In the genomic region with DNA sequence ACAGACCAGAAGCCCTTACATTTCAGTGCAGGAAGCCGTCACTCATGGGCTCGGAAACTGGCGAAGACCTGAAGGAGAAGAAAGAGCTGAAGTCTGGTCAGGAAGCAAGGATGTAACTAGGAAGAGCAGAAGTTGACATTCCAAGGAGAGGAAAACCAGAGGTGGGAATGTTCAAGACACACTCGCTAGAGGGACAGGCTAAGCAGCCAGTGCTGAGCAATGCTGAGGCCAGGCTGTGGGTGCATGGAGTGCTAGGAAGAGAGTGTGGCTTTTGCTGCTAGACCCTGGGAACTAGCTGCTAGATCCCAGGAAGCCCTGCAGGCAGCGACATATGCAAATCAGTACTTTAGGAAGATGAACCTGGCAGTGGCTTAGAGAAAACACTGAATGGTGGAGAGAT, we compare ENCODE assay signal across 18 cellular contexts. TPM values are rescaled to one million over a fixed set of nuclear protein-coding genes. Genes with fewer than 3 reads are reported as not detected.
A peak's percentile ranks its signal among the peaks of the same experiment; 100 is the strongest.
DNase-seq lines count a peak whose midpoint lies in the region; ATAC-seq and TF ChIP-seq lines count a peak whose summit lies in the region.
"Had no signal": no experiment of that assay in that cellular context is flagged by ENCODE, and none has a peak within 500 bp of the region (broad histone marks: within the 10 kb centered on the region; RNA-seq: fewer than 3 reads in every experiment).

No MANE protein-coding gene starts in this region.

- H3K4me1 Mint-ChIP-seq in naive thymus-derived CD4-positive, alpha-beta T cell = peaks cover 0 to 7% (median 6%) of the 10 kb centered on the region in 7 donors

- no peak for TF ChIP-seq RAD21 in SK-N-SH (IDR thresholded peaks at IDR 0.05; ENCODE audit: low read length)

- H3K27ac Mint-ChIP-seq in naive thymus-derived CD4-positive, alpha-beta T cell = no peak overlapping the region

- no peak overlapping the region for H3K4me3 ChIP-seq in naive thymus-derived CD4-positive, alpha-beta T cell (ENCODE audit: low read length)
- H3K4me3 ChIP-seq in SK-N-SH (ENCODE audit: low read depth in 2 of 2, low read length in 1 of 2) = no peak overlapping the region
- no peak overlapping the region for H3K4me3 ChIP-seq in suprapubic skin

- in situ Hi-C loops in G401 (cut with HindIII; ENCODE audit: low sequenced_read_pairs) = no loop called here

- H3K27me3 ChIP-seq in foreskin keratinocyte = no peaks in the 10 kb centered on the region
- no peaks in the 10 kb centered on the region for H3K27me3 ChIP-seq in naive thymus-derived CD4-positive, alpha-beta T cell (ENCODE audit: control insufficient read depth in 2 of 2, insufficient read depth in 2 of 2, low read length in 2 of 2)
- peaks cover 33% of the 10 kb centered on the region for H3K27me3 ChIP-seq in SK-N-SH (ENCODE audit: insufficient read depth)
- H3K27me3 ChIP-seq in suprapubic skin = no peaks in the 10 kb centered on the region

- 11% methylated on average over 5 of the region's 5 CpGs for WGBS in SK-N-SH (ENCODE audit: low lambda C conversion rate)
- WGBS in suprapubic skin = 28% methylated on average over 5 of the region's 5 CpGs

- H3K36me3 ChIP-seq in naive thymus-derived CD4-positive, alpha-beta T cell (ENCODE audit: control insufficient read depth in 2 of 3, insufficient read depth in 3 of 3, low read length in 3 of 3) = no peaks in the 10 kb centered on the region
- H3K36me3 ChIP-seq in SK-N-SH (replicated peaks in 1 of 2; ENCODE audit: control insufficient read depth in 1 of 2, insufficient read depth in 2 of 2, low read length in 1 of 2) = no peaks in the 10 kb centered on the region
- H3K36me3 ChIP-seq in suprapubic skin = no peaks in the 10 kb centered on the region

- TF ChIP-seq CTCF in foreskin keratinocyte (conservative IDR thresholded peaks at IDR 0.05) (no peak), SK-N-SH (IDR thresholded peaks at IDR 0.05) (no peak), suprapubic skin (IDR thresholded peaks at IDR 0.05) (no peak)

- TF ChIP-seq EP300 in SK-N-SH (IDR thresholded peaks at IDR 0.05; ENCODE audit: borderline replicate concordance in 1 of 2, low read depth in 1 of 2, low read length in 1 of 2) = no peak
- no peak for TF ChIP-seq EP300 in suprapubic skin (IDR thresholded peaks at IDR 0.05)

- H3K4me2 ChIP-seq in SK-N-SH = no peak overlapping the region

- no peaks in the 10 kb centered on the region for H4K20me1 ChIP-seq in SK-N-SH (ENCODE audit: insufficient read depth)

- intact Hi-C loops in naive thymus-derived CD4-positive, alpha-beta T cell (cut with micrococcal nuclease) = no loop called here

- no peak overlapping the region for H3K9ac ChIP-seq in SK-N-SH

- peak; percentile 28 for ATAC-seq in foreskin keratinocyte
- peak; percentile 18 for ATAC-seq in naive thymus-derived CD4-positive, alpha-beta T cell

- CTCF ChIA-PET in naive thymus-derived CD4-positive, alpha-beta T cell (lab: Charles Lee) = no interaction called here
- CTCF ChIA-PET in SK-N-SH (lab: Yijun Ruan, JAX) = interaction anchor here (1.4 kb wide), 1 partner anchor 16 kb away, joined by 5 read pairs; no protein-coding TSS in a partner anchor

- H3F3A ChIP-seq in SK-N-SH (replicated peaks; ENCODE audit: insufficient read depth) = peaks cover 5% of the 10 kb centered on the region

- POLR2A ChIA-PET in naive thymus-derived CD4-positive, alpha-beta T cell (lab: Charles Lee) = no interaction called here
- POLR2A ChIA-PET in SK-N-SH (lab: Yijun Ruan, JAX) = no interaction called here

- H3K27ac ChIP-seq in foreskin keratinocyte (no peak overlapping the region), SK-N-SH (ENCODE audit: low read depth in 2 of 2, low read length in 1 of 2) (no peak overlapping the region), suprapubic skin (no peak overlapping the region)
- H3K27ac ChIP-seq in naive thymus-derived CD4-positive, alpha-beta T cell (ENCODE audit: low read depth, low read length) = no peak overlapping the region
- H3K27ac ChIP-seq: C4-2B had no signal

- H3K36me3 Mint-ChIP-seq in naive thymus-derived CD4-positive, alpha-beta T cell = no peaks in the 10 kb centered on the region

- DNase-seq in G401 (ENCODE audit: low spot score) (peak; percentile 47), NCI-H1048 (lab: John Stamatoyannopoulos, UW) (peak; percentile 9), foreskin keratinocyte (no peak), nucleus accumbens (lab: John Stamatoyannopoulos, UW) (no peak), SK-N-SH (no peak), suprapubic skin (ENCODE audit: low spot score in 2 of 2) (no peak)
- no peak for DNase-seq in naive thymus-derived CD4-positive, alpha-beta T cell
- DNase-seq in activated CD4-positive, alpha-beta T cell treated with anti-CD3 and anti-CD28 coated beads for 1 hour = no peak
- DNase-seq: Calu3, DMS79 treated with DMSO at 0.1 percent for 48 hours, GF-D8, NCI-H1436 treated with DMSO at 0.1 percent for 48 hours, NCI-H2081 treated with DMSO at 0.1 percent for 48 hours, NCI-H524 had no signal

- no peak overlapping the region for H2AFZ ChIP-seq in SK-N-SH (ENCODE audit: low read depth)

- no peaks in the 10 kb centered on the region for H3K9me2 ChIP-seq in SK-N-SH

- H3K79me2 ChIP-seq in SK-N-SH (ENCODE audit: insufficient read depth) = no peaks in the 10 kb centered on the region

- no peak for TF ChIP-seq POLR2A in suprapubic skin (IDR thresholded peaks at IDR 0.05)

- H3K4me1 ChIP-seq in foreskin keratinocyte (no peaks in the 10 kb centered on the region), SK-N-SH (ENCODE audit: control insufficient read depth in 1 of 2, insufficient read depth in 2 of 2, low read depth in 1 of 2, low read length in 1 of 2) (no peaks in the 10 kb centered on the region), suprapubic skin (peaks cover 3% of the 10 kb centered on the region)
- H3K4me1 ChIP-seq in naive thymus-derived CD4-positive, alpha-beta T cell (ENCODE audit: control insufficient read depth in 2 of 2, insufficient read depth in 2 of 2, low read length in 2 of 2) = no peaks in the 10 kb centered on the region

- H3K4me3 Mint-ChIP-seq in naive thymus-derived CD4-positive, alpha-beta T cell = no peak overlapping the region

- H3K9me3 Mint-ChIP-seq in naive thymus-derived CD4-positive, alpha-beta T cell = no peaks in the 10 kb centered on the region

- peaks cover 0 to 6% (median 0%) of the 10 kb centered on the region in 5 donors for H3K27me3 Mint-ChIP-seq in naive thymus-derived CD4-positive, alpha-beta T cell

- no peaks in the 10 kb centered on the region for H3K9me3 ChIP-seq in naive thymus-derived CD4-positive, alpha-beta T cell (ENCODE audit: control insufficient read depth in 2 of 3, low read length in 3 of 3)
- H3K9me3 ChIP-seq in SK-N-SH = no peaks in the 10 kb centered on the region
- H3K9me3 ChIP-seq in suprapubic skin = no peaks in the 10 kb centered on the region

TF ChIP-seq in SK-N-SH, 30 proteins besides CTCF, POLR2A, EP300 and RAD21:
- TF ChIP-seq TEAD4 (IDR thresholded peaks at IDR 0.05; ENCODE audit: borderline replicate concordance, insufficient read depth) = no peak
- TF ChIP-seq SIN3A (IDR thresholded peaks at IDR 0.05; ENCODE audit: borderline replicate concordance, low read depth, low read length) = no peak
- TF ChIP-seq FOSL2 (IDR thresholded peaks at IDR 0.05; ENCODE audit: borderline replicate concordance, low read depth) = no peak
- no peak for TF ChIP-seq CHD2 (IDR thresholded peaks at IDR 0.05; ENCODE audit: low read length, partially characterized antibody)
- TF ChIP-seq IRF3 (IDR thresholded peaks at IDR 0.05; ENCODE audit: low read depth, low read length) = no peak
- TF ChIP-seq, protein P1, sequence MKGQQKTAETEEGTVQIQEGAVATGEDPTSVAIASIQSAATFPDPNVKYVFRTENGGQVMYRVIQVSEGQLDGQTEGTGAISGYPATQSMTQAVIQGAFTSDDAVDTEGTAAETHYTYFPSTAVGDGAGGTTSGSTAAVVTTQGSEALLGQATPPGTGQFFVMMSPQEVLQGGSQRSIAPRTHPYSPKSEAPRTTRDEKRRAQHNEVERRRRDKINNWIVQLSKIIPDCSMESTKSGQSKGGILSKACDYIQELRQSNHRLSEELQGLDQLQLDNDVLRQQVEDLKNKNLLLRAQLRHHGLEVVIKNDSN (IDR thresholded peaks at IDR 0.05; ENCODE audit: borderline replicate concordance, low read depth) = no peak
- no peak for TF ChIP-seq NFIC (IDR thresholded peaks at IDR 0.05; ENCODE audit: borderline replicate concordance)
- TF ChIP-seq, protein P2, sequence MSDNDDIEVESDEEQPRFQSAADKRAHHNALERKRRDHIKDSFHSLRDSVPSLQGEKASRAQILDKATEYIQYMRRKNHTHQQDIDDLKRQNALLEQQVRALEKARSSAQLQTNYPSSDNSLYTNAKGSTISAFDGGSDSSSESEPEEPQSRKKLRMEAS (IDR thresholded peaks at IDR 0.05; ENCODE audit: low read depth) = no peak
- TF ChIP-seq RCOR1 (IDR thresholded peaks at IDR 0.05; ENCODE audit: low read length) = no peak
- TF ChIP-seq FOXM1 (IDR thresholded peaks at IDR 0.05; ENCODE audit: low read depth) = no peak
- TF ChIP-seq MEF2A (IDR thresholded peaks at IDR 0.05; ENCODE audit: borderline replicate concordance, low read depth) = no peak
TF ChIP-seq in SK-N-SH: peak in this region for 0.

RNA-seq across cellular contexts. Expression of gene URAD, which starts 12.1 kb away (rescaled TPM):
- not detected in 2 replicates for total RNA-seq in G401 (2014; rRNA removed; shearing (Covaris generic))
- total RNA-seq in foreskin keratinocyte (not detected in 2 replicates), suprapubic skin (not detected)
- polyA plus RNA-seq in foreskin keratinocyte (not detected in 2 replicates), SK-N-SH (2012; rRNA removed) (not detected in 2 replicates)
- total RNA-seq in naive thymus-derived CD4-positive, alpha-beta T cell = not detected
- not detected for polyA plus RNA-seq in naive thymus-derived CD4-positive, alpha-beta T cell
- polyA plus RNA-seq in SK-N-SH (2012; cell fraction: cytosol; rRNA removed) = not detected in 2 replicates
- polyA plus RNA-seq in SK-N-SH (2012; cell fraction: nucleus; rRNA removed) = not detected in 2 replicates
- total RNA-seq: Calu3, H4, LHCN-M2, SK-MEL-5 had no signal

RNA-seq across cellular contexts. Expression of gene CDX2, which starts 31.5 kb away (rescaled TPM):
- 0.37 and 0.41 TPM in 2 replicates for total RNA-seq in G401 (2014; rRNA removed; shearing (Covaris generic))
- total RNA-seq in foreskin keratinocyte (not detected in 2 replicates), suprapubic skin (not detected)
- polyA plus RNA-seq in foreskin keratinocyte (not detected in 2 replicates), SK-N-SH (2012; rRNA removed) (not detected in 2 replicates)
- total RNA-seq in naive thymus-derived CD4-positive, alpha-beta T cell = not detected
- polyA plus RNA-seq in naive thymus-derived CD4-positive, alpha-beta T cell = not detected
- polyA plus RNA-seq in SK-N-SH (2012; cell fraction: cytosol; rRNA removed) = not detected in 2 replicates
- not detected in 2 replicates for polyA plus RNA-seq in SK-N-SH (2012; cell fraction: nucleus; rRNA removed)
- total RNA-seq: Calu3, H4, LHCN-M2 had no signal

Comparison
In these comparisons a context has a peak if more than half of its experiments do, and no peak if none do; other contexts are left out.
1. DNase-seq: peak in G401 (single experiment) and NCI-H1048 (single experiment); none in foreskin keratinocyte (0 of 2), naive thymus-derived CD4-positive, alpha-beta T cell (0 of 9), nucleus accumbens (0 of 56), SK-N-SH (single experiment), activated CD4-positive, alpha-beta T cell treated with anti-CD3 and anti-CD28 coated beads for 1 hour (single experiment) and suprapubic skin (0 of 2).